ENCODE assay signal across 8 cellular contexts in genomic region chr11:66677599-66678375, GRCh38. TPM values are rescaled to one million over a fixed set of nuclear protein-coding genes. Genes with fewer than 3 reads are reported as not detected.
DNase-seq lines count a peak whose midpoint lies in the region; ATAC-seq and TF ChIP-seq lines count a peak whose summit lies in the region.

Gene RBM4B, minus strand, starts transcription at chr11:66677887. Its CDS starts 808 bp downstream, at chr11:66677079.

- no peaks in the 10 kb centered on the region for H3K9me3 ChIP-seq in KOPT-K1 (ENCODE audit: insufficient read depth, low read length, poor library complexity, severe bottlenecking)
- no peaks in the 10 kb centered on the region for H3K9me3 ChIP-seq in Peyer's patch
- no peaks in the 10 kb centered on the region for H3K9me3 ChIP-seq in muscle layer of colon (ENCODE audit: low read length)

- H3K36me3 ChIP-seq in KOPT-K1 (ENCODE audit: insufficient read depth, low read length) (peaks cover 12% of the 10 kb centered on the region), Peyer's patch (no peaks in the 10 kb centered on the region), muscle layer of colon (ENCODE audit: insufficient read depth, low read length) (peaks cover 5% of the 10 kb centered on the region)

- H3K9me3 Mint-ChIP-seq in activated T-cell treated with anti-CD3 and anti-CD28 coated beads, Interleukin-2, amount 50 U/mL, for 4 hours, result no peaks in the 10 kb centered on the region

- H3K9ac ChIP-seq in muscle layer of colon (ENCODE audit: low read length), result peak within 1 kb of the TSS; percentile 90

- H3K36me3 Mint-ChIP-seq in activated T-cell treated with anti-CD3 and anti-CD28 coated beads, Interleukin-2, amount 50 U/mL, for 4 hours (ENCODE audit: insufficient read depth), result peaks cover 10% of the 10 kb centered on the region

- DNase-seq in DMS79 treated with DMSO at 0.1 percent for 48 hours (lab: John Stamatoyannopoulos, UW) (peak; percentile 94), Peyer's patch (peak; percentile 97 to 99 (median 99))
- peak; percentile 90 for DNase-seq in activated T-cell treated with anti-CD3 and anti-CD28 coated beads, Interleukin-2, amount 50 U/mL, for 4 hours
- peak; percentile 88 to 89 for DNase-seq in stimulated activated CD8-positive, alpha-beta memory T cell treated with anti-CD3 and anti-CD28 coated beads, Interleukin-7, amount 100 ng/mL, for 1 hour (ENCODE audit: low read depth in 2 of 2)

- ATAC-seq in GM21825 (IDR thresholded peaks at IDR 0.05; ENCODE audit: unreplicated experiment), result peak; percentile 83
- peak; percentile 92 to 95 for ATAC-seq in activated T-cell treated with anti-CD3 and anti-CD28 coated beads, Interleukin-2, amount 50 U/mL, for 4 hours
- peak; percentile 94 for ATAC-seq in esophagus mucosa

- TF ChIP-seq POLR2A in Peyer's patch (IDR thresholded peaks at IDR 0.05), result peak in 1 of 2 donors; percentile 71

- H3K27me3 Mint-ChIP-seq in activated T-cell treated with anti-CD3 and anti-CD28 coated beads, Interleukin-2, amount 50 U/mL, for 4 hours (ENCODE audit: low read depth), result no peaks in the 10 kb centered on the region

- H3K27me3 ChIP-seq in Peyer's patch (no peaks in the 10 kb centered on the region), muscle layer of colon (ENCODE audit: control insufficient read depth in 1 of 2, insufficient read depth in 2 of 2, low read length in 2 of 2) (no peaks in the 10 kb centered on the region)

- H3K4me1 ChIP-seq in Peyer's patch (peaks cover 0 to 26% (median 9%) of the 10 kb centered on the region in 4 donors), muscle layer of colon (ENCODE audit: insufficient read depth, low read length) (peaks cover 34% of the 10 kb centered on the region)

- no peak for TF ChIP-seq CTCF in Peyer's patch (IDR thresholded peaks at IDR 0.05)

- peaks cover 38% of the 10 kb centered on the region for H3K4me1 Mint-ChIP-seq in activated T-cell treated with anti-CD3 and anti-CD28 coated beads, Interleukin-2, amount 50 U/mL, for 4 hours (ENCODE audit: low read depth)

- H3K27ac ChIP-seq in KOPT-K1 (ENCODE audit: low read depth, low read length, poor library complexity, severe bottlenecking) (peak within 1 kb of the TSS; percentile 65), Peyer's patch (peak within 1 kb of the TSS; percentile 86 to 98 (median 96)), muscle layer of colon (ENCODE audit: low read depth, low read length) (peak within 1 kb of the TSS; percentile 77)

- H3K4me3 ChIP-seq in Peyer's patch, result peak within 1 kb of the TSS; percentile 67 to 91 (median 74)
- peak within 1 kb of the TSS; percentile 81 to 92 for H3K4me3 ChIP-seq in muscle layer of colon (ENCODE audit: low read depth in 1 of 2, low read length in 2 of 2)

- H3K4me3 Mint-ChIP-seq in activated T-cell treated with anti-CD3 and anti-CD28 coated beads, Interleukin-2, amount 50 U/mL, for 4 hours, result peak within 1 kb of the TSS; percentile 91

RNA-seq across cellular contexts. Expression of gene RBM4B, which starts in this region (rescaled TPM):
- 10 to 100 TPM; 15.2 to 33.0 (median 21.7) TPM for total RNA-seq in Peyer's patch
- total RNA-seq in activated T-cell treated with anti-CD3 and anti-CD28 coated beads, Interleukin-2, amount 50 U/mL, for 4 hours, result 10 to 100 TPM in 2 of 3 donors, 1 to 10 TPM in 1; 9.0 to 14.9 (median 12.5) TPM
- total RNA-seq in esophagus mucosa, result 10.2 TPM

Comparison
In these comparisons a context has a peak if more than half of its experiments do, and no peak if none do; other contexts are left out.
1. Peak in every context shown above with its lines: DNase-seq, ATAC-seq, H3K4me3 ChIP-seq and H3K27ac ChIP-seq.